Comparison of ENCODE assay signal across 10 cellular contexts in genomic region chr12:43501705-43502104, GRCh38. TPM values are rescaled to one million over a fixed set of nuclear protein-coding genes. Genes with fewer than 3 reads are reported as not detected.
DNase-seq lines count a peak whose midpoint lies in the region; ATAC-seq, FAIRE-seq and TF ChIP-seq lines count a peak whose summit lies in the region.
"Had no signal": no experiment of that assay in that cellular context is flagged by ENCODE, and none has a peak within 500 bp of the region (broad histone marks: within the 10 kb centered on the region; RNA-seq: fewer than 3 reads in every experiment).

No MANE protein-coding gene starts in this region.

- no peak overlapping the region for H2AK5ac ChIP-seq in H9 (ENCODE audit: insufficient read length, low read length)

- H3K36me3 ChIP-seq in PC-9 (ENCODE audit: low read depth): no peaks in the 10 kb centered on the region

- H4K91ac ChIP-seq in H9 (ENCODE audit: insufficient read length, low read depth, low read length): no peak overlapping the region

- H3K4me3 ChIP-seq in PC-9: no peak overlapping the region
- H3K4me3 ChIP-seq: skin epidermis had no signal

- H3K9me2 ChIP-seq in PC-9 (ENCODE audit: insufficient read depth): no peaks in the 10 kb centered on the region

- H3K79me2 ChIP-seq in H9 (ENCODE audit: insufficient read depth, low read length) (no peaks in the 10 kb centered on the region), PC-9 (ENCODE audit: low read depth) (no peaks in the 10 kb centered on the region)

- no peak overlapping the region for H2BK12ac ChIP-seq in H9 (ENCODE audit: insufficient read length, low read depth, low read length)

- H3K27me3 ChIP-seq in H9 (ENCODE audit: insufficient read depth, low read length) (no peaks in the 10 kb centered on the region), PC-9 (ENCODE audit: insufficient read depth, low read depth) (no peaks in the 10 kb centered on the region)

- H3K18ac ChIP-seq in H9 (ENCODE audit: insufficient read length, low read depth, low read length): no peak overlapping the region

- CTCF ChIA-PET in PC-9 (lab: Charles Lee): interaction anchor here (0.6 kb wide), 1 partner anchor 219 kb away, joined by 3 read pairs; no protein-coding TSS in a partner anchor

- no peak overlapping the region for H2BK5ac ChIP-seq in H9 (ENCODE audit: insufficient read length, low read length)

- H3K4me1 Mint-ChIP-seq in H9: no peaks in the 10 kb centered on the region
- H3K4me1 Mint-ChIP-seq: central memory CD8-positive, alpha-beta T cell had no signal

- H3K4me1 ChIP-seq in H9 (ENCODE audit: insufficient read depth, low read length): no peaks in the 10 kb centered on the region
- H3K4me1 ChIP-seq in PC-9 (replicated peaks; ENCODE audit: insufficient read depth): no peaks in the 10 kb centered on the region

- no peak overlapping the region for H3K4me2 ChIP-seq in H9 (ENCODE audit: insufficient read depth, insufficient read length, low read length)
- no peak overlapping the region for H3K4me2 ChIP-seq in PC-9

- FAIRE-seq in frontal cortex (lab: Jason Lieb, UNC): peak; percentile 19

- H3K14ac ChIP-seq in H9 (ENCODE audit: insufficient read depth, low read length): no peak overlapping the region

- no peak overlapping the region for H4K8ac ChIP-seq in H9 (replicated peaks; ENCODE audit: insufficient read length, low read depth, low read length)

- DNase-seq in AG08396 (ENCODE audit: low spot score) (peak; percentile 35), H9 (no peak), PC-9 (no peak), frontal cortex (ENCODE audit: low spot score in 2 of 2) (peak in 1 of 2 donors; percentile 10), activated T-cell treated with anti-CD3 and anti-CD28 coated beads for 4 hours (no peak)
- DNase-seq in stimulated activated CD8-positive, alpha-beta memory T cell treated with anti-CD3 and anti-CD28 coated beads, Interleukin-4, amount 100 ng/mL, for 48 hours: no peak
- DNase-seq in stimulated activated naive CD4-positive, alpha-beta T cell (lab: John Stamatoyannopoulos, UW): no peak

- no peaks in the 10 kb centered on the region for H3K9me3 Mint-ChIP-seq in H9

- H3K27ac ChIP-seq in H9 (ENCODE audit: insufficient read length, low read depth, low read length) (no peak overlapping the region), PC-9 (no peak overlapping the region)
- H3K27ac ChIP-seq: skin epidermis had no signal

- H4K5ac ChIP-seq in H9 (ENCODE audit: insufficient read length, low read depth, low read length): no peak overlapping the region

- no CpG with 5 or more reads among the region's 2 CpGs for WGBS in H9 (ENCODE audit: extremely low coverage, insufficient read length, low lambda C conversion rate)

- H3K4me3 Mint-ChIP-seq in H9: no peak overlapping the region
- H3K4me3 Mint-ChIP-seq: central memory CD8-positive, alpha-beta T cell had no signal

- POLR2A ChIA-PET in PC-9 (lab: Charles Lee; ENCODE audit: unreplicated experiment): no interaction called here

- no peak overlapping the region for H2BK120ac ChIP-seq in H9 (ENCODE audit: low read depth, low read length, poor library complexity, severe bottlenecking)

- H3K9me3 ChIP-seq in H9 (ENCODE audit: control insufficient read depth, low read depth, low read length) (no peaks in the 10 kb centered on the region), PC-9 (ENCODE audit: insufficient read depth, low read depth) (no peaks in the 10 kb centered on the region)

- no peaks in the 10 kb centered on the region for H3F3A ChIP-seq in PC-9 (ENCODE audit: insufficient read depth, low read depth)

- no peak overlapping the region for H2AFZ ChIP-seq in H9 (ENCODE audit: low read length)
- no peak overlapping the region for H2AFZ ChIP-seq in PC-9

- no peaks in the 10 kb centered on the region for H3K27me3 Mint-ChIP-seq in H9 (ENCODE audit: low read depth)
- H3K27me3 Mint-ChIP-seq: central memory CD8-positive, alpha-beta T cell had no signal

- ATAC-seq in HG02588 (IDR thresholded peaks at IDR 0.05; ENCODE audit: unreplicated experiment): no peak

- no peaks in the 10 kb centered on the region for H4K20me1 ChIP-seq in H9 (ENCODE audit: control insufficient read depth, insufficient read depth, insufficient read length)
- H4K20me1 ChIP-seq in PC-9 (ENCODE audit: insufficient read depth): no peaks in the 10 kb centered on the region

- intact Hi-C loops in PC-9 (cut with micrococcal nuclease; ENCODE audit: unreplicated experiment): loop anchor here (1.0 to 2.0 kb wide), 2 partner anchors 227 to 381 kb away; no protein-coding TSS in a partner anchor

- H3K4ac ChIP-seq in H9 (ENCODE audit: low read depth, low read length): no peak overlapping the region

- BruUV-seq in PC-9 (replicated peaks; lab: Mats Ljungman, UMichigan): no TSS peak

- peak; percentile 73 for TF ChIP-seq CTCF in H9 (conservative IDR thresholded peaks at IDR 0.05)
- peak; percentile 69 for TF ChIP-seq CTCF in PC-9 (conservative IDR thresholded peaks at IDR 0.05)

- no peaks in the 10 kb centered on the region for H3K79me1 ChIP-seq in H9 (ENCODE audit: insufficient read depth, low read depth, low read length, poor library complexity, severe bottlenecking)

- no peak overlapping the region for H3K9ac ChIP-seq in H9 (ENCODE audit: extremely low read depth, insufficient read length, low read length)

- no peak overlapping the region for H3T11ph ChIP-seq in H9 (ENCODE audit: low read length)

- H3K23me2 ChIP-seq in H9 (ENCODE audit: insufficient read length, low read depth, low read length, poor library complexity, severe bottlenecking): no peaks in the 10 kb centered on the region

- no peak overlapping the region for H3K27ac Mint-ChIP-seq in H9

- peaks cover 0 to 6% (median 5%) of the 10 kb centered on the region in 3 experiments; a peak in 3 of 7 replicates for H3K36me3 Mint-ChIP-seq in H9 (ENCODE audit: insufficient read depth in 1 of 3, low read depth in 3 of 3)

- H2BK15ac ChIP-seq in H9 (ENCODE audit: low read depth, low read length): no peak overlapping the region

- no peak overlapping the region for H3K23ac ChIP-seq in H9 (ENCODE audit: insufficient read length, low read depth, low read length)

- H2BK20ac ChIP-seq in H9 (ENCODE audit: low read depth, low read length, poor library complexity, severe bottlenecking): no peak overlapping the region

- no peak overlapping the region for H3K56ac ChIP-seq in H9 (ENCODE audit: insufficient read length, low read depth, low read length)

RNA-seq across cellular contexts. Expression of gene ADAMTS20, which starts 50.3 kb away (rescaled TPM):
- total RNA-seq in H9 (2021) (2.1 and 2.7 TPM in 2 replicates), PC-9 (2021) (1.0 and 1.6 TPM in 2 replicates), frontal cortex (0.41 TPM)
